8 cellular contexts compared by ENCODE assay signal in the genomic region with DNA sequence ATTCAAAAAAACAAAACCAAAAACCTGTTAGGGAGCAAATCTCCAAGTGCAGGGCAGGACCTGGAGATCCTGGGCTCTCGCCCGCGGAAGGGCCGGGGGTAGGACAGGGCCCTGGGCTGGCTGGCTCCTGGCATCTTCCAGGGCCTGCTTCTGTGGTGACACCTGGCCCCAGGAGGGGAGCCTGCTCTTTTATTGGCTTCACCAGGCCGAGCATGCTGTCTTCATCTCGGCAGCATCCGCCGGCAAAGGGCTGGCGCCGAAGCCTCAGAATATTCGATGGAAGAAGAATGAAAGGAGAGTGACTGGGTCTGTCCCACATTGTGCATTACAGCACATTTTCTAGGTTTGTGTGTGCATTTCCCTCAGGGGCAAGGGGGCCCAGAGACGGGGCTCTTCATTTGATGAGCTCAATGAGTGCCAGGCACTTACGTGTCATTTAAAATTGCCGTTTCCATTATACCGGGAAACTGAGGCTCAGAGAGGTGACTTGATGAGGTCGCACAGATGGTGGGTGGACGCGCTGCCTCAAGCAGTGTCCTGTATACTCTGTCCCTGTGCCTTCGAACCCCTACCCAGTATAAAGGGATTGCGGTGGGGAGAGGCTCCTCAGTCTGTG.
DNase-seq lines count a peak whose midpoint lies in the region; ATAC-seq and TF ChIP-seq lines count a peak whose summit lies in the region.

No MANE protein-coding gene starts in this region.

- H3K4me1 ChIP-seq in SJCRH30 (peaks cover 3% of the 10 kb centered on the region; the same call in 1 of the 2 replicates), neuron (ENCODE audit: insufficient read depth, low read length) (peaks cover 12% of the 10 kb centered on the region)

- H3K36me3 ChIP-seq in H7 (replicated peaks; ENCODE audit: control insufficient read depth, insufficient read depth, low read length), result no peaks in the 10 kb centered on the region
- H3K36me3 ChIP-seq in SJCRH30, result no peaks in the 10 kb centered on the region
- H3K36me3 ChIP-seq in neuron (ENCODE audit: insufficient read depth, low read length), result no peaks in the 10 kb centered on the region

- no peak for ATAC-seq in GM18498 (IDR thresholded peaks at IDR 0.05; ENCODE audit: unreplicated experiment)
- ATAC-seq in HG03354 (IDR thresholded peaks at IDR 0.05; ENCODE audit: poor library complexity, severe bottlenecking, unreplicated experiment), result no peak

- H3K4me3 ChIP-seq in H7 (ENCODE audit: insufficient read depth, low read depth, low read length) (peak overlapping the region; percentile 55), SJCRH30 (peak overlapping the region; percentile 68), epithelial cell of proximal tubule (ENCODE audit: low read depth, low read length) (peak overlapping the region; percentile 72), neuron (ENCODE audit: low read length) (peak overlapping the region; percentile 78)

- peak; percentile 70 for DNase-seq in H7
- DNase-seq in SJCRH30, result peak; percentile 11 to 28
- DNase-seq in epithelial cell of proximal tubule (ENCODE audit: low read depth), result no peak
- DNase-seq in foreskin melanocyte, result no peak
- DNase-seq in DMS 273 treated with DMSO at 0.1 percent for 48 hours (lab: John Stamatoyannopoulos, UW), result no peak

- peak overlapping the region; percentile 94 for H2AFZ ChIP-seq in neuron (ENCODE audit: low read depth, low read length)

- H3K27me3 ChIP-seq in H7 (ENCODE audit: control insufficient read depth, insufficient read depth, low read length), result no peaks in the 10 kb centered on the region
- no peaks in the 10 kb centered on the region for H3K27me3 ChIP-seq in SJCRH30
- no peaks in the 10 kb centered on the region for H3K27me3 ChIP-seq in neuron (ENCODE audit: insufficient read depth, low read length)

- H3K27ac ChIP-seq in SJCRH30, result peak overlapping the region; percentile 74

- H3K9me3 ChIP-seq in SJCRH30 (replicated peaks) (no peaks in the 10 kb centered on the region), neuron (ENCODE audit: low read length) (no peaks in the 10 kb centered on the region)

- no peak for TF ChIP-seq CTCF in epithelial cell of proximal tubule (conservative IDR thresholded peaks at IDR 0.05; ENCODE audit: low read depth, low read length)

Comparison
In these comparisons a context has a peak if more than half of its experiments do, and no peak if none do; other contexts are left out.
1. DNase-seq: peak in H7 (single experiment) and SJCRH30 (2 of 2); none in epithelial cell of proximal tubule (single experiment), foreskin melanocyte (single experiment) and DMS 273 treated with DMSO at 0.1 percent for 48 hours (single experiment).
2. Peak in every context shown above with its lines, with median percentiles within 50 percentile points of each other: H3K4me3 ChIP-seq.